21 cellular contexts compared by ENCODE assay signal in genomic region chr7:66757939-66758338, GRCh38.
"Had no signal": no experiment of that assay in that cellular context is flagged by ENCODE, and none has a peak within 500 bp of the region (broad histone marks: within the 10 kb centered on the region; RNA-seq: fewer than 3 reads in every experiment).

No MANE protein-coding gene starts in this region.

- H3K36me3 ChIP-seq: brain microvascular endothelial cell, gastrocnemius medialis, left lung had no signal

- H3K4me3 ChIP-seq: coronary artery, gastrocnemius medialis, left lung, stomach, testis had no signal

- H3K4me3 Mint-ChIP-seq: activated CD4-positive, alpha-beta memory T cell treated with anti-CD3 and anti-CD28 coated beads for 36 hours; activated naive CD8-positive, alpha-beta T cell treated with anti-CD3 and anti-CD28 coated beads, Interleukin-2, amount 10 ng/mL, durations not matched to agents 7 days and 5 days; central memory CD8-positive, alpha-beta T cell; memory B cell; nephron; type B pancreatic cell had no signal

- H3K9me3 ChIP-seq: gastrocnemius medialis, left lung, stomach, testis had no signal

- DNase-seq: activated CD4-positive, alpha-beta memory T cell treated with anti-CD3 and anti-CD28 coated beads for 36 hours; activated naive CD4-positive, alpha-beta T cell treated with Interleukin-2 at 50 U/mL for 16 hours; activated naive CD8-positive, alpha-beta T cell treated with anti-CD3 and anti-CD28 coated beads, Interleukin-2, amount 10 ng/mL, durations not matched to agents 7 days and 5 days; activated T-cell treated with anti-CD3 and anti-CD28 coated beads for 4 hours; aorta; brain microvascular endothelial cell; gastrocnemius medialis; head of caudate nucleus; kidney; left lung; nucleus accumbens; retina; stimulated activated CD4-positive, alpha-beta T cell treated with anti-CD3 and anti-CD28 coated beads, Interleukin-2, amount 100 ng/mL, for 24 hours; stomach; testis had no signal

- H3K27me3 ChIP-seq: brain microvascular endothelial cell, gastrocnemius medialis, left lung, stomach, testis had no signal

- ATAC-seq: gastrocnemius medialis had no signal

- H3K27ac ChIP-seq: brain microvascular endothelial cell, coronary artery, gastrocnemius medialis had no signal

- H3K27ac Mint-ChIP-seq: nephron, type B pancreatic cell had no signal

- H3K9me3 Mint-ChIP-seq: activated CD4-positive, alpha-beta memory T cell treated with anti-CD3 and anti-CD28 coated beads for 36 hours; activated naive CD8-positive, alpha-beta T cell treated with anti-CD3 and anti-CD28 coated beads, Interleukin-2, amount 10 ng/mL, durations not matched to agents 7 days and 5 days; activated T-helper 2 cell treated with anti-CD3 and anti-CD28 coated beads, Interferon-gamma antibody, Interleukin-2, Interleukin-4, amounts not matched to agents 10 μg/mL and 5 μg/mL and 100 μg/mL, durations not matched to agents 14 hours and 24 hours and 36 hours; central memory CD8-positive, alpha-beta T cell; memory B cell; type B pancreatic cell had no signal

- H3K27me3 Mint-ChIP-seq: activated CD4-positive, alpha-beta memory T cell treated with anti-CD3 and anti-CD28 coated beads for 36 hours; activated naive CD8-positive, alpha-beta T cell treated with anti-CD3 and anti-CD28 coated beads, Interleukin-2, amount 10 ng/mL, durations not matched to agents 7 days and 5 days; central memory CD8-positive, alpha-beta T cell; memory B cell; type B pancreatic cell had no signal
